2 cellular contexts compared by ENCODE assay signal in genomic region chr7:155781433-155781832, GRCh38.
TF ChIP-seq lines count a peak whose summit lies in the region.

No MANE protein-coding gene starts in this region.

TF ChIP-seq in IMR-90, 13 proteins besides CTCF, POLR2A, EP300 and RAD21:
- no peak for TF ChIP-seq MAZ (IDR thresholded peaks at IDR 0.05; ENCODE audit: borderline replicate concordance, low read depth, low read length)
- no peak for TF ChIP-seq RCOR1 (IDR thresholded peaks at IDR 0.05; ENCODE audit: insufficient replicate concordance, low read length)
- no peak for TF ChIP-seq MXI1 (IDR thresholded peaks at IDR 0.05; ENCODE audit: borderline replicate concordance, low read depth, low read length)
- no peak for TF ChIP-seq BHLHE40 (IDR thresholded peaks at IDR 0.05; ENCODE audit: low read depth, low read length)
- no peak for TF ChIP-seq NFE2L2 (IDR thresholded peaks at IDR 0.05; ENCODE audit: low read depth, low read length)
- no peak for TF ChIP-seq ELK1 (IDR thresholded peaks at IDR 0.05; ENCODE audit: borderline replicate concordance, low read depth, low read length)
- TF ChIP-seq RFX5 (IDR thresholded peaks at IDR 0.05; ENCODE audit: low read depth, low read length): no peak
- TF ChIP-seq FOS (IDR thresholded peaks at IDR 0.05; ENCODE audit: low read depth, low read length): no peak
- no peak for TF ChIP-seq MAFK (IDR thresholded peaks at IDR 0.05; ENCODE audit: low read depth, low read length)
- no peak for TF ChIP-seq CHD1 (IDR thresholded peaks at IDR 0.05; ENCODE audit: low read depth, low read length)
- no peak for TF ChIP-seq CEBPB (IDR thresholded peaks at IDR 0.05; ENCODE audit: low read depth, low read length)
- no peak for TF ChIP-seq SMC3 (IDR thresholded peaks at IDR 0.05; ENCODE audit: low read depth, low read length)
- TF ChIP-seq, protein P1, sequence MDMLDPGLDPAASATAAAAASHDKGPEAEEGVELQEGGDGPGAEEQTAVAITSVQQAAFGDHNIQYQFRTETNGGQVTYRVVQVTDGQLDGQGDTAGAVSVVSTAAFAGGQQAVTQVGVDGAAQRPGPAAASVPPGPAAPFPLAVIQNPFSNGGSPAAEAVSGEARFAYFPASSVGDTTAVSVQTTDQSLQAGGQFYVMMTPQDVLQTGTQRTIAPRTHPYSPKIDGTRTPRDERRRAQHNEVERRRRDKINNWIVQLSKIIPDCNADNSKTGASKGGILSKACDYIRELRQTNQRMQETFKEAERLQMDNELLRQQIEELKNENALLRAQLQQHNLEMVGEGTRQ (IDR thresholded peaks at IDR 0.05; ENCODE audit: low read depth, low read length): no peak

TF ChIP-seq in K562, 482 proteins besides CTCF, POLR2A, EP300 and RAD21 (continued from another document):
- TF ChIP-seq, protein P2, sequence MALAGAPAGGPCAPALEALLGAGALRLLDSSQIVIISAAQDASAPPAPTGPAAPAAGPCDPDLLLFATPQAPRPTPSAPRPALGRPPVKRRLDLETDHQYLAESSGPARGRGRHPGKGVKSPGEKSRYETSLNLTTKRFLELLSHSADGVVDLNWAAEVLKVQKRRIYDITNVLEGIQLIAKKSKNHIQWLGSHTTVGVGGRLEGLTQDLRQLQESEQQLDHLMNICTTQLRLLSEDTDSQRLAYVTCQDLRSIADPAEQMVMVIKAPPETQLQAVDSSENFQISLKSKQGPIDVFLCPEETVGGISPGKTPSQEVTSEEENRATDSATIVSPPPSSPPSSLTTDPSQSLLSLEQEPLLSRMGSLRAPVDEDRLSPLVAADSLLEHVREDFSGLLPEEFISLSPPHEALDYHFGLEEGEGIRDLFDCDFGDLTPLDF (CRISPR knock-in tag; IDR thresholded peaks at IDR 0.05): no peak
- TF ChIP-seq KDM5B (IDR thresholded peaks at IDR 0.05; ENCODE audit: insufficient replicate concordance, low read depth, low read length): no peak
- peak; percentile 29 for TF ChIP-seq RBM22 (IDR thresholded peaks at IDR 0.05; ENCODE audit: low read depth, low read length, poor library complexity, severe bottlenecking)
